8 cellular contexts compared by ENCODE assay signal in genomic region chr22:44702479-44703219, GRCh38. TPM values are rescaled to one million over a fixed set of nuclear protein-coding genes. Genes with fewer than 3 reads are reported as not detected.
A peak's percentile ranks its signal among the peaks of the same experiment; 100 is the strongest.
DNase-seq lines count a peak whose midpoint lies in the region; ATAC-seq, FAIRE-seq and TF ChIP-seq lines count a peak whose summit lies in the region.

No MANE protein-coding gene starts in this region.

- H3K4me3 Mint-ChIP-seq in Calu3 (ENCODE audit: low read depth, unreplicated experiment) (peak overlapping the region; percentile 76), GM23338 (peak overlapping the region; percentile 70), MCF 10A (ENCODE audit: unreplicated experiment) (peak overlapping the region; percentile 73)

- no peaks in the 10 kb centered on the region for H3K9me2 ChIP-seq in GM23338 (ENCODE audit: insufficient read depth)

- TF ChIP-seq EP300 in suprapubic skin (IDR thresholded peaks at IDR 0.05): no peak

- H3K4me3 ChIP-seq in GM23338: peak overlapping the region; percentile 75
- H3K4me3 ChIP-seq in right lobe of liver: peak overlapping the region; percentile 79 to 89 (median 79)
- H3K4me3 ChIP-seq in suprapubic skin: peak overlapping the region; percentile 75

- peak; percentile 66 for TF ChIP-seq POLR2A in right lobe of liver (IDR thresholded peaks at IDR 0.05)
- no peak for TF ChIP-seq POLR2A in suprapubic skin (IDR thresholded peaks at IDR 0.05)

- H3K27ac Mint-ChIP-seq in Calu3 (ENCODE audit: unreplicated experiment) (no peak overlapping the region), GM23338 (no peak overlapping the region), MCF 10A (ENCODE audit: low read depth, unreplicated experiment) (no peak overlapping the region)

- peak overlapping the region; percentile 81 for H2AFZ ChIP-seq in GM23338

- H3K79me2 ChIP-seq in GM23338 (replicated peaks; ENCODE audit: insufficient read depth): peaks cover 9% of the 10 kb centered on the region; the same call in 1 of the 2 replicates

- H3K4me1 Mint-ChIP-seq in Calu3 (ENCODE audit: low read depth, unreplicated experiment) (no peaks in the 10 kb centered on the region), GM23338 (peaks cover 24% of the 10 kb centered on the region), MCF 10A (ENCODE audit: insufficient read depth, unreplicated experiment) (no peaks in the 10 kb centered on the region)

- peaks cover 14% of the 10 kb centered on the region; the same call in 1 of the 2 replicates for H4K20me1 ChIP-seq in GM23338 (replicated peaks; ENCODE audit: insufficient read depth)

- ATAC-seq in GM23338 (peak; percentile 63), right lobe of liver (peak in 3 of 4 donors; percentile 1 to 20 (median 2))

- CTCF ChIA-PET in Calu3 (lab: Charles Lee): interaction anchor here (1.0 kb wide), 1 partner anchor 18 kb away, joined by 4 read pairs; no protein-coding TSS in a partner anchor
- CTCF ChIA-PET in MCF 10A (lab: Yijun Ruan, JAX): interaction anchor here (1.2 kb wide), 1 partner anchor 19 kb away, joined by 3 read pairs; no protein-coding TSS in a partner anchor

- H3K4me1 ChIP-seq in GM23338 (ENCODE audit: insufficient read depth) (peaks cover 21% of the 10 kb centered on the region), right lobe of liver (peaks cover 0 to 15% (median 4%) of the 10 kb centered on the region in 4 donors), suprapubic skin (peaks cover 38% of the 10 kb centered on the region)

- intact Hi-C loops in Calu3 (cut with micrococcal nuclease; ENCODE audit: unreplicated experiment) (no loop called here), MCF 10A (cut with micrococcal nuclease) (no loop called here), right lobe of liver (cut with DNase I) (no loop called here)

- H3K27me3 ChIP-seq in GM23338 (ENCODE audit: insufficient read depth): peaks cover 28% of the 10 kb centered on the region
- no peaks in the 10 kb centered on the region for H3K27me3 ChIP-seq in right lobe of liver
- no peaks in the 10 kb centered on the region for H3K27me3 ChIP-seq in suprapubic skin

- no TSS peak for BruUV-seq in Calu3 (replicated peaks; lab: Mats Ljungman, UMichigan)
- BruUV-seq in MCF 10A (replicated peaks; lab: Mats Ljungman, UMichigan): no TSS peak

- peak; percentile 52 for DNase-seq in Calu3
- DNase-seq in GM23338 (ENCODE audit: low spot score): peak; percentile 78
- peak; percentile 70 for DNase-seq in NCI-H69 (lab: John Stamatoyannopoulos, UW)
- DNase-seq in MCF 10A (ENCODE audit: unreplicated experiment): peak; percentile 16
- DNase-seq in right lobe of liver: no peak
- DNase-seq in suprapubic skin (ENCODE audit: low spot score in 2 of 2): no peak
- no peak for DNase-seq in cerebellar nuclear complex (lab: John Stamatoyannopoulos, UW)
- DNase-seq in frontal cortex (ENCODE audit: low spot score in 2 of 2): no peak

- no peak overlapping the region for H3K27ac ChIP-seq in GM23338 (ENCODE audit: low read depth)
- peak overlapping the region; percentile 21 to 65 (median 33) for H3K27ac ChIP-seq in right lobe of liver
- no peak overlapping the region for H3K27ac ChIP-seq in suprapubic skin

- 2% methylated on average over 12 of the region's 61 CpGs for WGBS in right lobe of liver (ENCODE audit: insufficient coverage, low coverage, low lambda C conversion rate, missing lambda C conversion rate)
- WGBS in suprapubic skin: 5% methylated on average over 12 of the region's 61 CpGs

- H3K27me3 Mint-ChIP-seq in Calu3 (ENCODE audit: unreplicated experiment): peaks cover 14% of the 10 kb centered on the region
- H3K27me3 Mint-ChIP-seq in GM23338 (ENCODE audit: insufficient read depth, low read depth, poor library complexity): peaks cover 22% of the 10 kb centered on the region
- H3K27me3 Mint-ChIP-seq in MCF 10A (ENCODE audit: insufficient read depth, unreplicated experiment): no peaks in the 10 kb centered on the region

- FAIRE-seq in frontal cortex (lab: Jason Lieb, UNC): no peak

- H3F3A ChIP-seq in GM23338 (replicated peaks; ENCODE audit: low read depth): peaks cover 9% of the 10 kb centered on the region; the same call in 1 of the 2 replicates

- H3K36me3 Mint-ChIP-seq in Calu3 (ENCODE audit: insufficient read depth, unreplicated experiment) (peaks cover 13% of the 10 kb centered on the region), GM23338 (ENCODE audit: low read depth) (peaks cover 4% of the 10 kb centered on the region; the same call in 1 of the 3 replicates), MCF 10A (ENCODE audit: insufficient read depth, unreplicated experiment) (no peaks in the 10 kb centered on the region)

- no peaks in the 10 kb centered on the region for H3K36me3 ChIP-seq in GM23338 (ENCODE audit: insufficient read depth)
- H3K36me3 ChIP-seq in right lobe of liver: no peaks in the 10 kb centered on the region
- H3K36me3 ChIP-seq in suprapubic skin: no peaks in the 10 kb centered on the region

- H3K9me3 ChIP-seq in right lobe of liver (no peaks in the 10 kb centered on the region), suprapubic skin (no peaks in the 10 kb centered on the region)

- H3K4me2 ChIP-seq in GM23338: peak overlapping the region; percentile 94

- H3K9me3 Mint-ChIP-seq in Calu3 (ENCODE audit: low read depth, unreplicated experiment) (no peaks in the 10 kb centered on the region), GM23338 (no peaks in the 10 kb centered on the region), MCF 10A (ENCODE audit: unreplicated experiment) (no peaks in the 10 kb centered on the region)

- POLR2A ChIA-PET in MCF 10A (lab: Yijun Ruan, JAX): interaction anchor here (0.7 to 1.1 kb wide), 2 partner anchors 18 to 73 kb away, joined by 3 read pairs; no protein-coding TSS in a partner anchor

- TF ChIP-seq CTCF in Calu3 (IDR thresholded peaks at IDR 0.05; ENCODE audit: unreplicated experiment): no peak
- TF ChIP-seq CTCF in GM23338 (conservative IDR thresholded peaks at IDR 0.05; ENCODE audit: low read depth in 2 of 2): no peak
- TF ChIP-seq CTCF in MCF 10A (IDR thresholded peaks at IDR 0.05; ENCODE audit: unreplicated experiment): no peak
- peak in 2 of 4 donors; percentile 15 for TF ChIP-seq CTCF in right lobe of liver (IDR thresholded peaks at IDR 0.05)
- no peak for TF ChIP-seq CTCF in suprapubic skin (IDR thresholded peaks at IDR 0.05)

TF ChIP-seq in GM23338, 12 proteins besides CTCF, POLR2A, EP300 and RAD21:
- no peak for TF ChIP-seq EZH2 (IDR thresholded peaks at IDR 0.05; ENCODE audit: low read depth, unreplicated experiment)
- no peak for TF ChIP-seq ZNF331 (CRISPR knock-in tag; IDR thresholded peaks at IDR 0.05; ENCODE audit: low read depth)

RNA-seq across cellular contexts. Expression of gene PRR5, which starts 0.6 kb away (rescaled TPM):
- total RNA-seq in Calu3 (2022) (12.5 and 14.1 TPM in 2 replicates), MCF 10A (2022) (7.9 and 11.0 TPM in 2 replicates), right lobe of liver (10 to 100 TPM; 14.1 to 25.3 (median 20.2) TPM), suprapubic skin (10 to 100 TPM; 14.9 to 25.0 (median 20.4) TPM), frontal cortex (10.6 TPM)
- 31.4 and 37.7 TPM in 2 replicates for total RNA-seq in GM23338 (2014; rRNA removed; shearing (Covaris generic))
- polyA plus RNA-seq in GM23338 (2016; fragmentation: Nextera tagmentation; extraction: Ambion mirVana): 15.3 and 17.4 TPM in 2 replicates

RNA-seq across cellular contexts. Expression of gene ARHGAP8, which starts 49.7 kb away (rescaled TPM):
- total RNA-seq in Calu3 (2022) (124 and 127 TPM in 2 replicates), MCF 10A (2022) (10.3 and 18.6 TPM in 2 replicates), right lobe of liver (1 to 10 TPM in 1 of 6 experiments, under 1 TPM in 4, not detected in 1; 0.49 to 1.0 (median 0.61) TPM), suprapubic skin (1 to 10 TPM; 1.5 to 6.9 (median 4.2) TPM), frontal cortex (1.2 TPM)
- total RNA-seq in GM23338 (2014; rRNA removed; shearing (Covaris generic)): 45.4 and 62.8 TPM in 2 replicates
- 60.8 and 64.9 TPM in 2 replicates for polyA plus RNA-seq in GM23338 (2016; fragmentation: Nextera tagmentation; extraction: Ambion mirVana)

Comparison
In these comparisons a context has a peak if more than half of its experiments do, and no peak if none do; other contexts are left out.
1. DNase-seq: peak in Calu3 (single experiment), GM23338 (single experiment), NCI-H69 (single experiment) and MCF 10A (single experiment); none in right lobe of liver (0 of 3), suprapubic skin (0 of 2), cerebellar nuclear complex (0 of 2) and frontal cortex (0 of 2).
2. H3K27ac ChIP-seq: peak in right lobe of liver (3 of 3); none in GM23338 (single experiment) and suprapubic skin (single experiment).
3. Peak in every context shown above with its lines, with median percentiles within 50 percentile points of each other: H3K4me3 Mint-ChIP-seq and H3K4me3 ChIP-seq.